In genomic region chr15:75148293-75148692, GRCh38 we compare ENCODE assay signal across 21 cellular contexts.
"Had no signal": no experiment of that assay in that cellular context is flagged by ENCODE, and none has a peak within 500 bp of the region (broad histone marks: within the 10 kb centered on the region; RNA-seq: fewer than 3 reads in every experiment).

No MANE protein-coding gene starts in this region.

- DNase-seq: Karpas-422, KG1, MG63, NCI-H1048, NCI-H1105, NCI-H1417, NCI-H1436 treated with DMSO at 0.1 percent for 48 hours, NCI-H1694, NCI-H187 treated with DMSO at 0.1 percent for 48 hours, NCI-H2029 treated with DMSO at 0.1 percent for 48 hours, NCI-H2107, NCI-H2227 treated with DMSO at 0.1 percent for 48 hours, NCI-H524, NCI-H526 treated with DMSO at 0.1 percent for 48 hours, NCI-H748 treated with DMSO at 0.1 percent for 48 hours, PC-9, SHP77 treated with DMSO at 0.1 percent for 48 hours, SJCRH30 had no signal

- H3K4me3 ChIP-seq: MG63, PC-9, Peyer's patch, SJCRH30, SK-N-MC had no signal

- H3K27ac ChIP-seq: Peyer's patch, SJCRH30, SK-N-MC had no signal

- H3K4me2 ChIP-seq: PC-9 had no signal

- H2AFZ ChIP-seq: PC-9 had no signal

- ATAC-seq: Right ventricle myocardium inferior had no signal

- H3K27me3 ChIP-seq: MG63, Peyer's patch, SJCRH30 had no signal

- H3K36me3 ChIP-seq: MG63, Peyer's patch, SJCRH30 had no signal
